In genomic region chr10:30425336-30426075, GRCh38 we compare ENCODE assay signal across 1 cellular context.
TF ChIP-seq lines count a peak whose summit lies in the region.

No MANE protein-coding gene starts in this region.

TF ChIP-seq in K562, 482 proteins besides CTCF, POLR2A, EP300 and RAD21 (continued from another document and continues in another):
- TF ChIP-seq ZBTB5 (IDR thresholded peaks at IDR 0.05) (no peak), SIRT6 (IDR thresholded peaks at IDR 0.05; ENCODE audit: low read depth, low read length) (no peak), TBL1XR1 (IDR thresholded peaks at IDR 0.05; ENCODE audit: low read length in 2 of 2) (no peak), ARID3B (CRISPR knock-in tag; IDR thresholded peaks at IDR 0.05; ENCODE audit: borderline replicate concordance) (no peak), NBN (IDR thresholded peaks at IDR 0.05; ENCODE audit: low read depth) (no peak), DDX20 (tag; IDR thresholded peaks at IDR 0.05; ENCODE audit: low read depth) (peak; percentile 95), HOXB6 (CRISPR knock-in tag; IDR thresholded peaks at IDR 0.05; ENCODE audit: borderline replicate concordance) (0 out of 2 replicates have a peak, but pooled peaks have one; percentile 57), ZNF124 (CRISPR knock-in tag; IDR thresholded peaks at IDR 0.05) (no peak), PHB (CRISPR knock-in tag; IDR thresholded peaks at IDR 0.05) (no peak), CBX3 (IDR thresholded peaks at IDR 0.05; ENCODE audit: borderline replicate concordance in 1 of 2, low read length in 2 of 2) (no peak), ZNF696 (CRISPR knock-in tag; conservative IDR thresholded peaks at IDR 0.05) (no peak), TCF7 (IDR thresholded peaks at IDR 0.05; ENCODE audit: borderline replicate concordance) (no peak), BACH1 (tag; IDR thresholded peaks at IDR 0.05) (peak; percentile 91), TRIM28 (IDR thresholded peaks at IDR 0.05) (no peak), NELFE (IDR thresholded peaks at IDR 0.05; ENCODE audit: insufficient read depth, insufficient read length) (no peak), SMARCC2 (IDR thresholded peaks at IDR 0.05; ENCODE audit: low read depth) (no peak), ZNF778 (CRISPR knock-in tag; IDR thresholded peaks at IDR 0.05) (no peak), RFX5 (IDR thresholded peaks at IDR 0.05; ENCODE audit: low read depth, low read length) (no peak), ZSCAN29 (IDR thresholded peaks at IDR 0.05) (no peak), CUX1 (CRISPR knock-in tag; IDR thresholded peaks at IDR 0.05) (peak; percentile 81; the same call in 1 of the 2 replicates), ZNF184 (CRISPR knock-in tag; IDR thresholded peaks at IDR 0.05) (no peak), KAT8 (IDR thresholded peaks at IDR 0.05; ENCODE audit: low read depth) (no peak), RAD51 (IDR thresholded peaks at IDR 0.05; ENCODE audit: borderline replicate concordance, low read depth) (no peak), IFI16 (CRISPR knock-in tag; IDR thresholded peaks at IDR 0.05) (no peak)
- TF ChIP-seq, protein P1, sequence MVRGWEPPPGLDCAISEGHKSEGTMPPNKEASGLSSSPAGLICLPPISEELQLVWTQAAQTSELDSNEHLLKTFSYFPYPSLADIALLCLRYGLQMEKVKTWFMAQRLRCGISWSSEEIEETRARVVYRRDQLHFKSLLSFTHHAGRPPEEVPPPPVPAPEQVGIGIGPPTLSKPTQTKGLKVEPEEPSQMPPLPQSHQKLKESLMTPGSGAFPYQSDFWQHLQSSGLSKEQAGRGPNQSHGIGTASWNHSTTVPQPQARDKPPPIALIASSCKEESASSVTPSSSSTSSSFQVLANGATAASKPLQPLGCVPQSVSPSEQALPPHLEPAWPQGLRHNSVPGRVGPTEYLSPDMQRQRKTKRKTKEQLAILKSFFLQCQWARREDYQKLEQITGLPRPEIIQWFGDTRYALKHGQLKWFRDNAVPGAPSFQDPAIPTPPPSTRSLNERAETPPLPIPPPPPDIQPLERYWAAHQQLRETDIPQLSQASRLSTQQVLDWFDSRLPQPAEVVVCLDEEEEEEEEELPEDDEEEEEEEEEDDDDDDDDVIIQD (CRISPR knock-in tag; IDR thresholded peaks at IDR 0.05), result 0 out of 2 replicates have a peak, but pooled peaks have one; percentile 13
- TF ChIP-seq, protein P2, sequence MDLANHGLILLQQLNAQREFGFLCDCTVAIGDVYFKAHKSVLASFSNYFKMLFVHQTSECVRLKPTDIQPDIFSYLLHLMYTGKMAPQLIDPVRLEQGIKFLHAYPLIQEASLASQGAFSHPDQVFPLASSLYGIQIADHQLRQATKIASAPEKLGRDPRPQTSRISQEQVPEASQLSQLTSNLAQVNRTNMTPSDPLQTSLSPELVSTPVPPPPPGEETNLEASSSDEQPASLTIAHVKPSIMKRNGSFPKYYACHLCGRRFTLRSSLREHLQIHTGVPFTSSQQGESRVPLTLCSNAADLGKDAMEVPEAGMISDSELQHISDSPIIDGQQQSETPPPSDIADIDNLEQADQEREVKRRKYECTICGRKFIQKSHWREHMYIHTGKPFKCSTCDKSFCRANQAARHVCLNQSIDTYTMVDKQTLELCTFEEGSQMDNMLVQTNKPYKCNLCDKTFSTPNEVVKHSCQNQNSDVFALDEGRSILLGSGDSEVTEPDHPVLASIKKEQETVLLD (IDR thresholded peaks at IDR 0.05), result no peak
- TF ChIP-seq, protein P3, sequence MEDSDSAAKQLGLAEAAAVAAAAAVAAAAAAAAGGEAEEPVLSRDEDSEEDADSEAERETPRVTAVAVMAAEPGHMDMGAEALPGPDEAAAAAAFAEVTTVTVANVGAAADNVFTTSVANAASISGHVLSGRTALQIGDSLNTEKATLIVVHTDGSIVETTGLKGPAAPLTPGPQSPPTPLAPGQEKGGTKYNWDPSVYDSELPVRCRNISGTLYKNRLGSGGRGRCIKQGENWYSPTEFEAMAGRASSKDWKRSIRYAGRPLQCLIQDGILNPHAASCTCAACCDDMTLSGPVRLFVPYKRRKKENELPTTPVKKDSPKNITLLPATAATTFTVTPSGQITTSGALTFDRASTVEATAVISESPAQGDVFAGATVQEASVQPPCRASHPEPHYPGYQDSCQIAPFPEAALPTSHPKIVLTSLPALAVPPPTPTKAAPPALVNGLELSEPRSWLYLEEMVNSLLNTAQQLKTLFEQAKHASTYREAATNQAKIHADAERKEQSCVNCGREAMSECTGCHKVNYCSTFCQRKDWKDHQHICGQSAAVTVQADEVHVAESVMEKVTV (CRISPR knock-in tag; IDR thresholded peaks at IDR 0.05), result no peak
- TF ChIP-seq, protein P4, sequence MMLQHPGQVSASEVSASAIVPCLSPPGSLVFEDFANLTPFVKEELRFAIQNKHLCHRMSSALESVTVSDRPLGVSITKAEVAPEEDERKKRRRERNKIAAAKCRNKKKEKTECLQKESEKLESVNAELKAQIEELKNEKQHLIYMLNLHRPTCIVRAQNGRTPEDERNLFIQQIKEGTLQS (IDR thresholded peaks at IDR 0.05), result no peak
- TF ChIP-seq, protein P4 (CRISPR knock-in tag; conservative IDR thresholded peaks at IDR 0.05), result no peak
- TF ChIP-seq, protein P5, sequence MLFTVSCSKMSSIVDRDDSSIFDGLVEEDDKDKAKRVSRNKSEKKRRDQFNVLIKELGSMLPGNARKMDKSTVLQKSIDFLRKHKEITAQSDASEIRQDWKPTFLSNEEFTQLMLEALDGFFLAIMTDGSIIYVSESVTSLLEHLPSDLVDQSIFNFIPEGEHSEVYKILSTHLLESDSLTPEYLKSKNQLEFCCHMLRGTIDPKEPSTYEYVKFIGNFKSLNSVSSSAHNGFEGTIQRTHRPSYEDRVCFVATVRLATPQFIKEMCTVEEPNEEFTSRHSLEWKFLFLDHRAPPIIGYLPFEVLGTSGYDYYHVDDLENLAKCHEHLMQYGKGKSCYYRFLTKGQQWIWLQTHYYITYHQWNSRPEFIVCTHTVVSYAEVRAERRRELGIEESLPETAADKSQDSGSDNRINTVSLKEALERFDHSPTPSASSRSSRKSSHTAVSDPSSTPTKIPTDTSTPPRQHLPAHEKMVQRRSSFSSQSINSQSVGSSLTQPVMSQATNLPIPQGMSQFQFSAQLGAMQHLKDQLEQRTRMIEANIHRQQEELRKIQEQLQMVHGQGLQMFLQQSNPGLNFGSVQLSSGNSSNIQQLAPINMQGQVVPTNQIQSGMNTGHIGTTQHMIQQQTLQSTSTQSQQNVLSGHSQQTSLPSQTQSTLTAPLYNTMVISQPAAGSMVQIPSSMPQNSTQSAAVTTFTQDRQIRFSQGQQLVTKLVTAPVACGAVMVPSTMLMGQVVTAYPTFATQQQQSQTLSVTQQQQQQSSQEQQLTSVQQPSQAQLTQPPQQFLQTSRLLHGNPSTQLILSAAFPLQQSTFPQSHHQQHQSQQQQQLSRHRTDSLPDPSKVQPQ (CRISPR knock-in tag; IDR thresholded peaks at IDR 0.05; ENCODE audit: borderline replicate concordance), result no peak
- TF ChIP-seq, protein P6, sequence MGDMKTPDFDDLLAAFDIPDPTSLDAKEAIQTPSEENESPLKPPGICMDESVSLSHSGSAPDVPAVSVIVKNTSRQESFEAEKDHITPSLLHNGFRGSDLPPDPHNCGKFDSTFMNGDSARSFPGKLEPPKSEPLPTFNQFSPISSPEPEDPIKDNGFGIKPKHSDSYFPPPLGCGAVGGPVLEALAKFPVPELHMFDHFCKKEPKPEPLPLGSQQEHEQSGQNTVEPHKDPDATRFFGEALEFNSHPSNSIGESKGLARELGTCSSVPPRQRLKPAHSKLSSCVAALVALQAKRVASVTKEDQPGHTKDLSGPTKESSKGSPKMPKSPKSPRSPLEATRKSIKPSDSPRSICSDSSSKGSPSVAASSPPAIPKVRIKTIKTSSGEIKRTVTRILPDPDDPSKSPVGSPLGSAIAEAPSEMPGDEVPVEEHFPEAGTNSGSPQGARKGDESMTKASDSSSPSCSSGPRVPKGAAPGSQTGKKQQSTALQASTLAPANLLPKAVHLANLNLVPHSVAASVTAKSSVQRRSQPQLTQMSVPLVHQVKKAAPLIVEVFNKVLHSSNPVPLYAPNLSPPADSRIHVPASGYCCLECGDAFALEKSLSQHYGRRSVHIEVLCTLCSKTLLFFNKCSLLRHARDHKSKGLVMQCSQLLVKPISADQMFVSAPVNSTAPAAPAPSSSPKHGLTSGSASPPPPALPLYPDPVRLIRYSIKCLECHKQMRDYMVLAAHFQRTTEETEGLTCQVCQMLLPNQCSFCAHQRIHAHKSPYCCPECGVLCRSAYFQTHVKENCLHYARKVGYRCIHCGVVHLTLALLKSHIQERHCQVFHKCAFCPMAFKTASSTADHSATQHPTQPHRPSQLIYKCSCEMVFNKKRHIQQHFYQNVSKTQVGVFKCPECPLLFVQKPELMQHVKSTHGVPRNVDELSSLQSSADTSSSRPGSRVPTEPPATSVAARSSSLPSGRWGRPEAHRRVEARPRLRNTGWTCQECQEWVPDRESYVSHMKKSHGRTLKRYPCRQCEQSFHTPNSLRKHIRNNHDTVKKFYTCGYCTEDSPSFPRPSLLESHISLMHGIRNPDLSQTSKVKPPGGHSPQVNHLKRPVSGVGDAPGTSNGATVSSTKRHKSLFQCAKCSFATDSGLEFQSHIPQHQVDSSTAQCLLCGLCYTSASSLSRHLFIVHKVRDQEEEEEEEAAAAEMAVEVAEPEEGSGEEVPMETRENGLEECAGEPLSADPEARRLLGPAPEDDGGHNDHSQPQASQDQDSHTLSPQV (IDR thresholded peaks at IDR 0.05), result peak; percentile 99
